1 cellular context compared by ENCODE assay signal in genomic region chr14:59278111-59278510, GRCh38.
A peak's percentile ranks its signal among the peaks of the same experiment; 100 is the strongest.
TF ChIP-seq lines count a peak whose summit lies in the region.

No MANE protein-coding gene starts in this region.

TF ChIP-seq in HepG2, 621 proteins besides CTCF, POLR2A, EP300 and RAD21 (continued from another document):
- peak; percentile 86 for TF ChIP-seq ARID5B (CRISPR knock-in tag; IDR thresholded peaks at IDR 0.05)
- TF ChIP-seq EZH2 (conservative IDR thresholded peaks at IDR 0.05; ENCODE audit: low read depth, low read length) = no peak
- TF ChIP-seq FOXJ3 (CRISPR knock-in tag; IDR thresholded peaks at IDR 0.05; ENCODE audit: borderline replicate concordance) = no peak
- TF ChIP-seq HNRNPUL1 (IDR thresholded peaks at IDR 0.05; ENCODE audit: low read depth, low read length) = no peak
- TF ChIP-seq, protein P1, sequence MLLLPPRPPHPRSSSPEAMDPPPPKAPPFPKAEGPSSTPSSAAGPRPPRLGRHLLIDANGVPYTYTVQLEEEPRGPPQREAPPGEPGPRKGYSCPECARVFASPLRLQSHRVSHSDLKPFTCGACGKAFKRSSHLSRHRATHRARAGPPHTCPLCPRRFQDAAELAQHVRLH (CRISPR knock-in tag; IDR thresholded peaks at IDR 0.05; ENCODE audit: borderline replicate concordance, low read depth) = no peak
- peak; percentile 42; the same call in 1 of the 2 replicates for TF ChIP-seq THAP11 (CRISPR knock-in tag; IDR thresholded peaks at IDR 0.05)
- peak; percentile 33; the same call in 1 of the 2 replicates for TF ChIP-seq CREB1 (IDR thresholded peaks at IDR 0.05)
- 0 out of 2 replicates have a peak, but pooled peaks have one; percentile 26 for TF ChIP-seq CREB1 (CRISPR knock-in tag; IDR thresholded peaks at IDR 0.05)
- TF ChIP-seq HMG20A (CRISPR knock-in tag; IDR thresholded peaks at IDR 0.05; ENCODE audit: borderline replicate concordance) = peak; percentile 79; the same call in 1 of the 2 replicates
- TF ChIP-seq ZNF792 (CRISPR knock-in tag; IDR thresholded peaks at IDR 0.05) = peak; percentile 38; the same call in 1 of the 2 replicates
- peak; percentile 41; the same call in 1 of the 2 replicates for TF ChIP-seq IKZF5 (CRISPR knock-in tag; IDR thresholded peaks at IDR 0.05)
- peak; percentile 99 for TF ChIP-seq FOSL2 (CRISPR knock-in tag; IDR thresholded peaks at IDR 0.05)
- no peak for TF ChIP-seq FOXA1 (IDR thresholded peaks at IDR 0.05)
- TF ChIP-seq FOXA1 (CRISPR knock-in tag; IDR thresholded peaks at IDR 0.05) = peak; percentile 44
- TF ChIP-seq JUNB (CRISPR knock-in tag; IDR thresholded peaks at IDR 0.05; ENCODE audit: borderline replicate concordance) = peak; percentile 75; the same call in 1 of the 2 replicates
- peak; percentile 55; the same call in 1 of the 2 replicates for TF ChIP-seq RXRB (CRISPR knock-in tag; IDR thresholded peaks at IDR 0.05; ENCODE audit: borderline replicate concordance)
- TF ChIP-seq KDM1A (CRISPR knock-in tag; IDR thresholded peaks at IDR 0.05) = peak; percentile 45; the same call in 1 of the 2 replicates
- TF ChIP-seq HDAC2 (CRISPR knock-in tag; IDR thresholded peaks at IDR 0.05) = peak; percentile 46; the same call in 1 of the 2 replicates
- TF ChIP-seq FOXA3 (CRISPR knock-in tag; IDR thresholded peaks at IDR 0.05) = peak; percentile 76
- peak; percentile 54 for TF ChIP-seq RARA (CRISPR knock-in tag; IDR thresholded peaks at IDR 0.05)
- TF ChIP-seq ZNF644 (CRISPR knock-in tag; IDR thresholded peaks at IDR 0.05; ENCODE audit: low read depth) = peak; percentile 87
- no peak for TF ChIP-seq ZNF589 (CRISPR knock-in tag; conservative IDR thresholded peaks at IDR 0.05)
- peak; percentile 84 for TF ChIP-seq HOMEZ (CRISPR knock-in tag; IDR thresholded peaks at IDR 0.05; ENCODE audit: low read depth)
- no peak for TF ChIP-seq NR2F6 (IDR thresholded peaks at IDR 0.05)
- TF ChIP-seq NR2F6 (CRISPR knock-in tag; IDR thresholded peaks at IDR 0.05) = peak; percentile 42; the same call in 1 of the 2 replicates
- no peak; the same call in 1 of the 2 replicates for TF ChIP-seq ZKSCAN8 (CRISPR knock-in tag; IDR thresholded peaks at IDR 0.05; ENCODE audit: borderline replicate concordance)
- TF ChIP-seq ZNF3 (CRISPR knock-in tag; IDR thresholded peaks at IDR 0.05) = no peak
- peak; percentile 59; the same call in 1 of the 2 replicates for TF ChIP-seq JUN (CRISPR knock-in tag; IDR thresholded peaks at IDR 0.05)
- TF ChIP-seq, protein P2, sequence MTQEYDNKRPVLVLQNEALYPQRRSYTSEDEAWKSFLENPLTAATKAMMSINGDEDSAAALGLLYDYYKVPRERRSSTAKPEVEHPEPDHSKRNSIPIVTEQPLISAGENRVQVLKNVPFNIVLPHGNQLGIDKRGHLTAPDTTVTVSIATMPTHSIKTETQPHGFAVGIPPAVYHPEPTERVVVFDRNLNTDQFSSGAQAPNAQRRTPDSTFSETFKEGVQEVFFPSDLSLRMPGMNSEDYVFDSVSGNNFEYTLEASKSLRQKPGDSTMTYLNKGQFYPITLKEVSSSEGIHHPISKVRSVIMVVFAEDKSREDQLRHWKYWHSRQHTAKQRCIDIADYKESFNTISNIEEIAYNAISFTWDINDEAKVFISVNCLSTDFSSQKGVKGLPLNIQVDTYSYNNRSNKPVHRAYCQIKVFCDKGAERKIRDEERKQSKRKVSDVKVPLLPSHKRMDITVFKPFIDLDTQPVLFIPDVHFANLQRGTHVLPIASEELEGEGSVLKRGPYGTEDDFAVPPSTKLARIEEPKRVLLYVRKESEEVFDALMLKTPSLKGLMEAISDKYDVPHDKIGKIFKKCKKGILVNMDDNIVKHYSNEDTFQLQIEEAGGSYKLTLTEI (CRISPR knock-in tag; conservative IDR thresholded peaks at IDR 0.05) = no peak
- no peak for TF ChIP-seq KMT2A (CRISPR knock-in tag; IDR thresholded peaks at IDR 0.05)
- 0 out of 2 replicates have a peak, but pooled peaks have one; percentile 12 for TF ChIP-seq BHLHE40 (IDR thresholded peaks at IDR 0.05; ENCODE audit: low read length)
- TF ChIP-seq CEBPG (CRISPR knock-in tag; IDR thresholded peaks at IDR 0.05) = 0 out of 2 replicates have a peak, but pooled peaks have one; percentile 4
- TF ChIP-seq ATF3 (CRISPR knock-in tag; IDR thresholded peaks at IDR 0.05) = peak; percentile 88
- TF ChIP-seq SOX5 (CRISPR knock-in tag; IDR thresholded peaks at IDR 0.05; ENCODE audit: borderline replicate concordance) = peak; percentile 57; the same call in 1 of the 2 replicates
- TF ChIP-seq RCOR2 (CRISPR knock-in tag; IDR thresholded peaks at IDR 0.05) = 0 out of 2 replicates have a peak, but pooled peaks have one; percentile 59
- TF ChIP-seq ZBTB21 (CRISPR knock-in tag; IDR thresholded peaks at IDR 0.05) = 0 out of 2 replicates have a peak, but pooled peaks have one; percentile 21
- TF ChIP-seq, protein P3, sequence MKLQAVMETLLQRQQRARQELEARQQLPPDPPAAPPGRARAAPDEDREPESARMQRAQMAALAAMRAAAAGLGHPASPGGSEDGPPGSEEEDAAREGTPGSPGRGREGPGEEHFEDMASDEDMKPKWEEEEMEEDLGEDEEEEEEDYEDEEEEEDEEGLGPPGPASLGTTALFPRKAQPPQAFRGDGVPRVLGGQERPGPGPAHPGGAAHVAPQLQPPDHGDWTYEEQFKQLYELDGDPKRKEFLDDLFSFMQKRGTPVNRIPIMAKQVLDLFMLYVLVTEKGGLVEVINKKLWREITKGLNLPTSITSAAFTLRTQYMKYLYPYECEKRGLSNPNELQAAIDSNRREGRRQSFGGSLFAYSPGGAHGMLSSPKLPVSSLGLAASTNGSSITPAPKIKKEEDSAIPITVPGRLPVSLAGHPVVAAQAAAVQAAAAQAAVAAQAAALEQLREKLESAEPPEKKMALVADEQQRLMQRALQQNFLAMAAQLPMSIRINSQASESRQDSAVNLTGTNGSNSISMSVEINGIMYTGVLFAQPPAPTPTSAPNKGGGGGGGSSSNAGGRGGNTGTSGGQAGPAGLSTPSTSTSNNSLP (IDR thresholded peaks at IDR 0.05; ENCODE audit: low read depth, low read length) = peak; percentile 86; the same call in 1 of the 2 replicates
- 0 out of 2 replicates have a peak, but pooled peaks have one; percentile 11 for TF ChIP-seq ATF7 (IDR thresholded peaks at IDR 0.05)
- TF ChIP-seq ATF7 (CRISPR knock-in tag; IDR thresholded peaks at IDR 0.05) = no peak
- peak; percentile 67 for TF ChIP-seq JUND (CRISPR knock-in tag; IDR thresholded peaks at IDR 0.05)
- no peak for TF ChIP-seq HNRNPH1 (optimal IDR thresholded peaks at IDR 0.05; ENCODE audit: low read depth, low read length)
- TF ChIP-seq ZNF331 (CRISPR knock-in tag; IDR thresholded peaks at IDR 0.05) = 0 out of 2 replicates have a peak, but pooled peaks have one; percentile 39
- TF ChIP-seq, protein P4, sequence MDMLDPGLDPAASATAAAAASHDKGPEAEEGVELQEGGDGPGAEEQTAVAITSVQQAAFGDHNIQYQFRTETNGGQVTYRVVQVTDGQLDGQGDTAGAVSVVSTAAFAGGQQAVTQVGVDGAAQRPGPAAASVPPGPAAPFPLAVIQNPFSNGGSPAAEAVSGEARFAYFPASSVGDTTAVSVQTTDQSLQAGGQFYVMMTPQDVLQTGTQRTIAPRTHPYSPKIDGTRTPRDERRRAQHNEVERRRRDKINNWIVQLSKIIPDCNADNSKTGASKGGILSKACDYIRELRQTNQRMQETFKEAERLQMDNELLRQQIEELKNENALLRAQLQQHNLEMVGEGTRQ (IDR thresholded peaks at IDR 0.05; ENCODE audit: low read depth, low read length) = peak; percentile 19; the same call in 1 of the 2 replicates
- TF ChIP-seq, protein P4 (CRISPR knock-in tag; IDR thresholded peaks at IDR 0.05; ENCODE audit: borderline replicate concordance) = no peak
- peak; percentile 76 for TF ChIP-seq SAP130 (CRISPR knock-in tag; IDR thresholded peaks at IDR 0.05; ENCODE audit: low read depth)
- peak; percentile 74 for TF ChIP-seq RBM22 (optimal IDR thresholded peaks at IDR 0.05; ENCODE audit: low read length)
- TF ChIP-seq GTF2F1 (IDR thresholded peaks at IDR 0.05; ENCODE audit: low read length) = no peak
- peak; percentile 82; the same call in 1 of the 2 replicates for TF ChIP-seq FOSL1 (CRISPR knock-in tag; IDR thresholded peaks at IDR 0.05; ENCODE audit: borderline replicate concordance)
